In the genomic region with DNA sequence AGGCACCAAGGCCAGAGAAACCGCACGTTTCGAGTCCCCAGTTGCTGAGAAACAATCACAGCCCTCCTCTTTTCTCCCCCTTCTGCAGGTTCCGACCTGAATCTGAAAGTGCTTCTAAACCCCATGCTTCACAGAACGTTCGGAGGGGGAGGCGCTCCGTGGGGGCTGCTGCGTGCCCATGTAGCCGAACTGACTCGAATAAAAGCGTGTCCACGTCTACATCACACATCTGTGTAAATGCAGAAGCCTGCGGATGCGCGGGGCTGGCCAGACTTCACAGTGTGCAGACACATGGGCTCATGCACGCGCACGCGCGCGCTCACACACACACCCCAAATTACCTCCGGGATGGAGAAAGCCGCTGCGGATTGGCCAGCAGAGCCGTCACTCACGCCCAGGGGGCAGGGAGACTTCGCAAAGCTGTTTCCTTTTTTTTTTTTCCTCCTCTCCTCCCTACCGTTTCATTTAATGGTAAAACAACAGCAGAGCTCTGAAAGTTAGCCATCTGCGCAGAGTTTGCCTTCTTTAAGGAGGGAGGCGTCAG, we compare ENCODE assay signal across 8 cellular contexts. TPM values are rescaled to one million over a fixed set of nuclear protein-coding genes. Genes with fewer than 3 reads are reported as not detected.
DNase-seq lines count a peak whose midpoint lies in the region; ATAC-seq, FAIRE-seq and TF ChIP-seq lines count a peak whose summit lies in the region.

No MANE protein-coding gene starts in this region.

- DNase-seq in RCC 7860 (ENCODE audit: low spot score): peak; percentile 85
- peak; percentile 86 to 92 for DNase-seq in activated T-helper 1 cell treated with anti-CD3 and anti-CD28 coated beads, Interleukin-2, amount 50 U/mL, for 16 hours (ENCODE audit: low read depth in 1 of 2, low spot score in 1 of 2)
- DNase-seq in fibroblast of gingiva (ENCODE audit: low read depth): peak; percentile 99
- peak; percentile 99 for DNase-seq in myocyte (ENCODE audit: low read depth)
- DNase-seq in stimulated activated CD8-positive, alpha-beta memory T cell treated with anti-CD3 and anti-CD28 coated beads, Interleukin-7, amount 100 ng/mL, for 24 hours (ENCODE audit: low read depth): peak; percentile 100

- peak overlapping the region; percentile 86 for H3K4me3 ChIP-seq in DOHH2 (ENCODE audit: low read length)
- peak overlapping the region; percentile 85 for H3K4me3 ChIP-seq in KMS-11 (IDR thresholded peaks at IDR 0.05; ENCODE audit: insufficient read depth, low read depth, low read length)

- peak; percentile 72 for ATAC-seq in GM21825 (IDR thresholded peaks at IDR 0.05; ENCODE audit: unreplicated experiment)

- H3K27ac ChIP-seq in DOHH2 (ENCODE audit: low read depth, low read length) (peak overlapping the region; percentile 97), KMS-11 (peak overlapping the region; percentile 70)

- TF ChIP-seq CTCF in DOHH2 (IDR thresholded peaks at IDR 0.05; ENCODE audit: low read depth, low read length, poor library complexity, severe bottlenecking) (no peak), KMS-11 (conservative IDR thresholded peaks at IDR 0.05; ENCODE audit: low read depth, low read length) (no peak)

- H4K20me1 ChIP-seq in DOHH2 (ENCODE audit: control insufficient read depth, insufficient read depth, low read depth, low read length) (peaks cover 12% of the 10 kb centered on the region), KMS-11 (ENCODE audit: insufficient read depth) (0 out of 2 replicates have a peak, but pooled peaks cover 5% of the 10 kb centered on the region)

- H2AFZ ChIP-seq in KMS-11 (ENCODE audit: low read depth): peak overlapping the region; percentile 58

- no peaks in the 10 kb centered on the region for H3K9me2 ChIP-seq in DOHH2 (replicated peaks; ENCODE audit: control insufficient read depth, low read length)

- H3K9ac ChIP-seq in KMS-11: peak overlapping the region; percentile 55

- H3K4me2 ChIP-seq in DOHH2 (ENCODE audit: low read length) (peak overlapping the region; percentile 96), KMS-11 (peak overlapping the region; percentile 92)

- H3K36me3 ChIP-seq in DOHH2 (ENCODE audit: control insufficient read depth, low read length) (no peaks in the 10 kb centered on the region), KMS-11 (ENCODE audit: insufficient read depth) (no peaks in the 10 kb centered on the region)

- H3K79me2 ChIP-seq in DOHH2 (ENCODE audit: control insufficient read depth, low read length) (peaks cover 65% of the 10 kb centered on the region), KMS-11 (ENCODE audit: insufficient read depth, low read depth) (peaks cover 46% of the 10 kb centered on the region; the same call in 1 of the 2 replicates)

- H3K27me3 ChIP-seq in DOHH2 (ENCODE audit: control insufficient read depth, low read length) (no peaks in the 10 kb centered on the region), KMS-11 (ENCODE audit: insufficient read depth, low read depth) (no peaks in the 10 kb centered on the region)

- H3F3A ChIP-seq in DOHH2 (ENCODE audit: control insufficient read depth, insufficient read depth): peaks cover 26% of the 10 kb centered on the region

- peaks cover 47% of the 10 kb centered on the region for H3K4me1 ChIP-seq in DOHH2 (ENCODE audit: control insufficient read depth, low read length)
- H3K4me1 ChIP-seq in KMS-11 (ENCODE audit: low read depth, poor library complexity, severe bottlenecking): peaks cover 12% of the 10 kb centered on the region

- no peaks in the 10 kb centered on the region for H3K9me3 ChIP-seq in DOHH2 (ENCODE audit: control insufficient read depth, insufficient read depth, low read length)

- FAIRE-seq in RCC 7860 (lab: Jason Lieb, UNC): peak; percentile 52

RNA-seq across cellular contexts. Expression of gene ZNF516, which starts 2.3 kb away (rescaled TPM):
- total RNA-seq in myocyte: 11.3 TPM in 2 replicates
- 5.5 TPM for polyA plus RNA-seq in myocyte (2012)

Comparison
In these comparisons a context has a peak if more than half of its experiments do, and no peak if none do; other contexts are left out.
1. Peak in every context shown above with its lines: DNase-seq, ATAC-seq, H3K4me3 ChIP-seq and H3K27ac ChIP-seq.